Comparison of ENCODE assay signal across 16 cellular contexts in genomic region chr10:52198540-52198939, GRCh38.
A peak's percentile ranks its signal among the peaks of the same experiment; 100 is the strongest.
DNase-seq lines count a peak whose midpoint lies in the region; ATAC-seq and TF ChIP-seq lines count a peak whose summit lies in the region.
"Had no signal": no experiment of that assay in that cellular context is flagged by ENCODE, and none has a peak within 500 bp of the region (broad histone marks: within the 10 kb centered on the region; RNA-seq: fewer than 3 reads in every experiment).

No MANE protein-coding gene starts in this region.

- H2BK20ac ChIP-seq in IMR-90 (ENCODE audit: low read depth, low read length), result no peak overlapping the region

- H4K20me1 ChIP-seq in IMR-90 (ENCODE audit: insufficient read depth, low read length), result no peaks in the 10 kb centered on the region

- H3K4me1 ChIP-seq in IMR-90 (ENCODE audit: control insufficient read depth, insufficient read depth, low read length), result peaks cover 2% of the 10 kb centered on the region; the same call in 1 of the 2 replicates

- H2AK9ac ChIP-seq in IMR-90 (replicated peaks; ENCODE audit: low read depth, low read length, poor library complexity), result peak overlapping the region; percentile 15

- H2AK5ac ChIP-seq in IMR-90 (ENCODE audit: low read depth, low read length), result no peak overlapping the region

- TF ChIP-seq CTCF in 22Rv1 (IDR thresholded peaks at IDR 0.05), result no peak
- TF ChIP-seq CTCF in IMR-90 (conservative IDR thresholded peaks at IDR 0.05; ENCODE audit: low read depth, low read length), result no peak

- no peaks in the 10 kb centered on the region for H3K79me1 ChIP-seq in IMR-90 (ENCODE audit: low read depth in 1 of 2, low read length in 2 of 2)

- H4K8ac ChIP-seq in IMR-90 (ENCODE audit: low read depth in 2 of 2, low read length in 2 of 2), result no peak overlapping the region

- H4K91ac ChIP-seq in IMR-90 (ENCODE audit: insufficient read depth, low read depth, low read length), result no peak overlapping the region

- H4K5ac ChIP-seq in IMR-90 (ENCODE audit: low read depth, low read length), result no peak overlapping the region

- TF ChIP-seq RAD21 in IMR-90 (IDR thresholded peaks at IDR 0.05; ENCODE audit: low read length), result no peak

- no peak overlapping the region for H3K9ac ChIP-seq in IMR-90 (ENCODE audit: low read depth, low read length)

- peak; percentile 9 for DNase-seq in IMR-90
- peak; percentile 19 for DNase-seq in amniotic epithelial cell (ENCODE audit: low read depth)
- peak; percentile 4 for DNase-seq in iris pigment epithelial cell (ENCODE audit: low read depth)
- no peak for DNase-seq in NCI-H510A (lab: John Stamatoyannopoulos, UW)
- no peak for DNase-seq in SK-N-DZ (ENCODE audit: low spot score)
- DNase-seq: CD4-positive, alpha-beta T cell; DMS153; EL; NCI-H1048; NCI-H1436; NCI-H1930; NCI-H446; Right ventricle myocardium superior had no signal

- no peaks in the 10 kb centered on the region for H3K27me3 ChIP-seq in IMR-90 (ENCODE audit: control insufficient read depth, insufficient read depth, low read length)

- peak overlapping the region; percentile 13; the same call in 1 of the 2 replicates for H3K4me2 ChIP-seq in IMR-90 (ENCODE audit: low read depth, low read length)

- dilution Hi-C loops in IMR-90 (cut with HindIII; ENCODE audit: low sequenced_read_pairs, unreplicated experiment), result no loop called here

- no peak overlapping the region for H2BK15ac ChIP-seq in IMR-90 (ENCODE audit: low read depth, low read length)

- H3K14ac ChIP-seq in IMR-90 (replicated peaks; ENCODE audit: low read depth, low read length), result no peak overlapping the region

- no peak overlapping the region for H3K18ac ChIP-seq in IMR-90 (ENCODE audit: low read depth, low read length)

- intact Hi-C loops in IMR-90 (cut with micrococcal nuclease), result no loop called here

- H2AFZ ChIP-seq in IMR-90 (replicated peaks; ENCODE audit: low read length, poor library complexity), result no peak overlapping the region

- no peak overlapping the region for H3K4ac ChIP-seq in IMR-90 (ENCODE audit: low read depth, low read length)

- H2BK5ac ChIP-seq in IMR-90 (ENCODE audit: low read depth, low read length, poor library complexity, severe bottlenecking), result no peak overlapping the region

- POLR2A ChIA-PET in IMR-90 (lab: Charles Lee; ENCODE audit: unreplicated experiment), result no interaction called here

- in situ Hi-C loops in IMR-90 (cut with MboI; ENCODE audit: low sequenced_read_pairs), result no loop called here

- CTCF ChIA-PET in IMR-90 (lab: Yijun Ruan, JAX), result no interaction called here

- H3K27ac ChIP-seq in 22Rv1 (peak overlapping the region; percentile 49), IMR-90 (ENCODE audit: insufficient read depth, low read length) (no peak overlapping the region)
- H3K27ac ChIP-seq: SK-N-MC had no signal

- ATAC-seq in IMR-90 (ENCODE audit: low read depth) (no peak), GM18907 (IDR thresholded peaks at IDR 0.05; ENCODE audit: unreplicated experiment) (no peak)

- no peaks in the 10 kb centered on the region for H3K36me3 ChIP-seq in IMR-90 (ENCODE audit: control insufficient read depth, insufficient read depth, low read length)

- no peak overlapping the region for H3K4me3 ChIP-seq in IMR-90 (ENCODE audit: insufficient read depth, low read depth, low read length)
- H3K4me3 ChIP-seq: SK-N-MC had no signal

- BruUV-seq in IMR-90 (replicated peaks; lab: Mats Ljungman, UMichigan), result no TSS peak

- H3K56ac ChIP-seq in IMR-90 (ENCODE audit: extremely low read depth, insufficient read depth, low read length), result no peak overlapping the region

- no CpG with 5 or more reads among the region's 3 CpGs for WGBS in IMR-90 (ENCODE audit: extremely low coverage in 2 of 2, insufficient read length in 1 of 2), 2 experiments

- H3K9me3 ChIP-seq in IMR-90 (ENCODE audit: control insufficient read depth, insufficient read depth, low read length), result no peaks in the 10 kb centered on the region

- H2BK120ac ChIP-seq in IMR-90 (ENCODE audit: low read depth, low read length), result no peak overlapping the region

- H3K9me1 ChIP-seq in IMR-90 (ENCODE audit: insufficient read depth, low read length), result peaks cover 2% of the 10 kb centered on the region; the same call in 1 of the 2 replicates

- no peak for TF ChIP-seq POLR2A in IMR-90 (IDR thresholded peaks at IDR 0.05; ENCODE audit: low read depth, low read length)

- no peak overlapping the region for H3K23ac ChIP-seq in IMR-90 (ENCODE audit: low read depth, low read length)

TF ChIP-seq in IMR-90, 13 proteins besides CTCF, POLR2A, EP300 and RAD21:
- no peak for TF ChIP-seq RFX5 (IDR thresholded peaks at IDR 0.05; ENCODE audit: low read depth, low read length)
- no peak for TF ChIP-seq SMC3 (IDR thresholded peaks at IDR 0.05; ENCODE audit: low read depth, low read length)
- peak; percentile 77 for TF ChIP-seq CEBPB (IDR thresholded peaks at IDR 0.05; ENCODE audit: low read depth, low read length)

Comparison
In these comparisons a context has a peak if more than half of its experiments do, and no peak if none do; other contexts are left out.
1. DNase-seq: peak in IMR-90 (single experiment), amniotic epithelial cell (single experiment) and iris pigment epithelial cell (single experiment); none in NCI-H510A (single experiment) and SK-N-DZ (single experiment).